Comparison of ENCODE assay signal across 9 cellular contexts in genomic region chr7:101308245-101309085, GRCh38. TPM values are rescaled to one million over a fixed set of nuclear protein-coding genes. Genes with fewer than 3 reads are reported as not detected.
A peak's percentile ranks its signal among the peaks of the same experiment; 100 is the strongest.
DNase-seq lines count a peak whose midpoint lies in the region; ATAC-seq, FAIRE-seq and TF ChIP-seq lines count a peak whose summit lies in the region.
"Had no signal": no experiment of that assay in that cellular context is flagged by ENCODE, and none has a peak within 500 bp of the region (broad histone marks: within the 10 kb centered on the region; RNA-seq: fewer than 3 reads in every experiment).

No MANE protein-coding gene starts in this region.

- WGBS in mammary epithelial cell (ENCODE audit: low coverage, missing lambda C conversion rate): 30% methylated on average over 16 of the region's 62 CpGs
- 0% methylated on average over 7 of the region's 62 CpGs for WGBS in HepG2 (ENCODE audit: low lambda C conversion rate)

- BruUV-seq in mammary epithelial cell (replicated peaks; lab: Mats Ljungman, UMichigan): no TSS peak
- BruUV-seq in HepG2 (replicated peaks; lab: Mats Ljungman, UMichigan): TSS peak; percentile 99

- H3K27me3 ChIP-seq in mammary epithelial cell (ENCODE audit: insufficient read depth, low read length): peaks cover under 1% of the 10 kb centered on the region
- no peaks in the 10 kb centered on the region for H3K27me3 ChIP-seq in HepG2 (ENCODE audit: control insufficient read depth in 1 of 2, insufficient read depth in 2 of 2, low read length in 2 of 2)

- CTCF ChIA-PET in mammary epithelial cell (lab: Charles Lee; ENCODE audit: low non-redundant PET) (interaction anchor here (0.6 kb wide), 1 partner anchor 1096 kb away, joined by 3 read pairs; no protein-coding TSS in a partner anchor), HepG2 (lab: Yijun Ruan, JAX; ENCODE audit: low intra/inter-chr PET ratio, low total read pairs) (no interaction called here)

- POLR2A ChIA-PET in HepG2 (lab: Yijun Ruan, JAX): interaction anchor here (0.5 to 2.8 kb wide), 16 partner anchors 9 to 587 kb away, joined by 3 to 53 read pairs (median 4); partner anchors contain the start of genes CLDN15, IFT22, PLOD3 and UFSP1

- no peak for TF ChIP-seq EP300 in HepG2 (IDR thresholded peaks at IDR 0.05; ENCODE audit: low read depth in 2 of 2, low read length in 2 of 2)
- no peak for TF ChIP-seq EP300 in HepG2 (CRISPR knock-in tag; IDR thresholded peaks at IDR 0.05; ENCODE audit: borderline replicate concordance)

- H3K4me1 ChIP-seq in mammary epithelial cell (ENCODE audit: insufficient read depth, low read length) (peaks cover 4% of the 10 kb centered on the region), HepG2 (ENCODE audit: insufficient read depth, low read length) (peaks cover 9% of the 10 kb centered on the region; the same call in 1 of the 2 replicates)

- DNase-seq in NCI-H2081 (lab: John Stamatoyannopoulos, UW): peak; percentile 14 to 26
- DNase-seq in NCI-H2081 treated with DMSO at 0.1 percent for 48 hours (lab: John Stamatoyannopoulos, UW): no peak
- peak; percentile 35 for DNase-seq in RPMI7951 (ENCODE audit: low read depth)
- DNase-seq in mammary epithelial cell: peak; percentile 73
- DNase-seq in HepG2 (ENCODE audit: low spot score): peak; percentile 73
- DNase-seq in stimulated activated CD4-positive, alpha-beta T cell treated with anti-CD3 and anti-CD28 coated beads, TNF-alpha, amount 100 ng/mL, for 4 hours (ENCODE audit: low read depth in 3 of 3): peak in 2 of 3 experiments; percentile 8 to 18
- DNase-seq in OCI-M2 (lab: John Stamatoyannopoulos, UW; ENCODE audit: unreplicated experiment): no peak

- H2AFZ ChIP-seq in mammary epithelial cell (ENCODE audit: low read depth, low read length) (peak overlapping the region; percentile 91), HepG2 (ENCODE audit: low read length) (no peak overlapping the region)

- H3K9me3 ChIP-seq in mammary epithelial cell (replicated peaks; ENCODE audit: insufficient read depth, low read length) (no peaks in the 10 kb centered on the region), HepG2 (ENCODE audit: low read length) (no peaks in the 10 kb centered on the region; the same call in 1 of the 2 replicates)

- H3K4me2 ChIP-seq in mammary epithelial cell (ENCODE audit: insufficient read depth, low read depth, low read length) (peak overlapping the region; percentile 87), HepG2 (ENCODE audit: low read depth, low read length) (peak overlapping the region; percentile 87)

- TF ChIP-seq CTCF in mammary epithelial cell (conservative IDR thresholded peaks at IDR 0.05 in 1 of 2, IDR thresholded peaks at IDR 0.05 in 1 of 2; ENCODE audit: extremely low read depth in 1 of 2, insufficient read depth in 1 of 2, low read depth in 1 of 2, low read length in 2 of 2) (no peak), HepG2 (CRISPR knock-in tag; IDR thresholded peaks at IDR 0.05) (no peak; the same call in 1 of the 2 replicates)

- H3K9ac ChIP-seq in mammary epithelial cell (ENCODE audit: insufficient read depth, low read length) (peak overlapping the region; percentile 58), HepG2 (ENCODE audit: insufficient read depth, low read depth, low read length) (peak overlapping the region; percentile 87)

- dilution Hi-C loops in mammary epithelial cell (cut with HindIII; ENCODE audit: low sequenced_read_pairs): no loop called here

- in situ Hi-C loops in mammary epithelial cell (cut with MboI; ENCODE audit: low sequenced_read_pairs in 2 of 2) (no loop called here), HepG2 (cut with HindIII; ENCODE audit: extremely low pct_ligation_motif_present, low pct_unique_long_range_greater_than_20kb) (no loop called here)

- intact Hi-C loops in mammary epithelial cell (cut with micrococcal nuclease) (no loop called here), HepG2 (cut with micrococcal nuclease; ENCODE audit: unreplicated experiment) (no loop called here)

- TF ChIP-seq POLR2A in HepG2 (IDR thresholded peaks at IDR 0.05; ENCODE audit: insufficient read depth in 1 of 2, low read depth in 2 of 2, low read length in 2 of 2): peak; percentile 82 to 85

- H3K79me2 ChIP-seq in mammary epithelial cell (ENCODE audit: insufficient read depth, low read length) (peaks cover 16% of the 10 kb centered on the region), HepG2 (ENCODE audit: insufficient read depth, low read length) (peaks cover 6% of the 10 kb centered on the region)

- no peaks in the 10 kb centered on the region for H4K20me1 ChIP-seq in mammary epithelial cell (ENCODE audit: insufficient read depth, low read length)
- no peaks in the 10 kb centered on the region for H4K20me1 ChIP-seq in HepG2 (ENCODE audit: insufficient read depth, low read length)

- peak overlapping the region; percentile 66 to 83 (median 77) for H3K4me3 ChIP-seq in mammary epithelial cell (replicated peaks in 1 of 3; ENCODE audit: insufficient read depth in 1 of 3, low read depth in 2 of 3, low read length in 3 of 3)
- H3K4me3 ChIP-seq in HepG2 (replicated peaks in 1 of 3; ENCODE audit: insufficient read depth in 1 of 3, low read depth in 2 of 3, low read length in 3 of 3): peak overlapping the region; percentile 82 to 94 (median 89)

- H3K36me3 ChIP-seq in mammary epithelial cell (ENCODE audit: insufficient read depth, low read length): peaks cover 8% of the 10 kb centered on the region
- peaks cover 4 to 16% of the 10 kb centered on the region in 2 experiments; a peak in 3 of 5 replicates for H3K36me3 ChIP-seq in HepG2 (replicated peaks in 1 of 2; ENCODE audit: control insufficient read depth in 1 of 2, insufficient read depth in 2 of 2, low read length in 2 of 2)

- ATAC-seq in HepG2: peak; percentile 93
- no peak for ATAC-seq in GM21515 (IDR thresholded peaks at IDR 0.05; ENCODE audit: unreplicated experiment)

- no peak for FAIRE-seq in HepG2 (lab: Jason Lieb, UNC)
- FAIRE-seq: colon had no signal

- H3K27ac ChIP-seq in mammary epithelial cell (ENCODE audit: insufficient read depth, low read depth, low read length) (peak overlapping the region; percentile 8), HepG2 (ENCODE audit: extremely low read length, insufficient read depth, low read length) (peak overlapping the region; percentile 82)

- TF ChIP-seq RAD21 in HepG2 (CRISPR knock-in tag; IDR thresholded peaks at IDR 0.05): no peak

TF ChIP-seq in HepG2, 621 proteins besides CTCF, POLR2A, EP300 and RAD21 (continues in another document):
- TF ChIP-seq ZNF780A (CRISPR knock-in tag; IDR thresholded peaks at IDR 0.05): no peak

RNA-seq across cellular contexts. Expression of gene IFT22, which starts 13.1 kb away (rescaled TPM):
- 58.2 and 62.0 TPM in 2 replicates for total RNA-seq in RPMI7951 (2014; rRNA removed; shearing (Covaris generic))
- 10 to 100 TPM; 24.7 to 32.2 TPM for total RNA-seq in mammary epithelial cell
- 33.8 TPM for polyA plus RNA-seq in mammary epithelial cell
- 73.8 TPM for polyA minus RNA-seq in mammary epithelial cell
- 14.5 and 16.5 TPM in 2 replicates for total RNA-seq in HepG2 (2016; rRNA removed; fragmentation: Illumina TruSeq; extraction: Trizol)
- 23.5 and 27.8 TPM in 2 replicates for total RNA-seq in HepG2 (2016; cell fraction: cytosol; rRNA removed; fragmentation: Illumina TruSeq; extraction: Trizol; ENCODE audit: low read depth)
- 13.0 and 17.6 TPM in 2 replicates for total RNA-seq in HepG2 (2016; cell fraction: insoluble cytoplasmic fraction; rRNA removed; fragmentation: Illumina TruSeq; extraction: Trizol)
- 24.7 and 29.0 TPM in 2 replicates for total RNA-seq in HepG2 (2016; cell fraction: membrane; rRNA removed; fragmentation: Illumina TruSeq; extraction: Trizol)
- 5.5 and 6.0 TPM in 2 replicates for total RNA-seq in HepG2 (2016; cell fraction: nucleus; rRNA removed; fragmentation: Illumina TruSeq; extraction: Trizol)
- 7.8 and 8.9 TPM in 2 replicates for polyA plus RNA-seq in HepG2 (2011; rRNA removed)
- polyA plus RNA-seq in HepG2 (2011; cell fraction: cytosol; rRNA removed): 7.0 and 7.1 TPM in 2 replicates
- 1.8 and 2.0 TPM in 2 replicates for polyA plus RNA-seq in HepG2 (2011; cell fraction: nucleus; rRNA removed)
- polyA plus RNA-seq in HepG2 (2012): 4.7 and 5.5 TPM in 2 replicates
- polyA plus RNA-seq in HepG2 (2016; cell fraction: cytosol; fragmentation: Illumina TruSeq; extraction: Trizol; ENCODE audit: low read depth): 46.8 and 53.1 TPM in 2 replicates
- 22.9 and 25.9 TPM in 2 replicates for polyA plus RNA-seq in HepG2 (2016; cell fraction: insoluble cytoplasmic fraction; fragmentation: Illumina TruSeq; extraction: Trizol; ENCODE audit: low read depth)
- 35.2 and 39.0 TPM in 2 replicates for polyA plus RNA-seq in HepG2 (2016; cell fraction: membrane; fragmentation: Illumina TruSeq; extraction: Trizol; ENCODE audit: low read depth)
- 9.2 and 9.7 TPM in 2 replicates for polyA plus RNA-seq in HepG2 (2016; cell fraction: nucleus; fragmentation: Illumina TruSeq; extraction: Trizol; ENCODE audit: insufficient read depth, low read depth)
- polyA minus RNA-seq in HepG2 (2011; rRNA and poly(A)+ RNA removed; ENCODE audit: low replicate concordance): 5.5 and 32.8 TPM in 2 replicates
- polyA minus RNA-seq in HepG2 (2011; cell fraction: cytosol; rRNA and poly(A)+ RNA removed): 4.2 and 5.5 TPM in 2 replicates
- 3.0 and 3.7 TPM in 2 replicates for polyA minus RNA-seq in HepG2 (2011; cell fraction: nucleus; rRNA and poly(A)+ RNA removed)

RNA-seq across cellular contexts. Expression of gene COL26A1, which starts 54.2 kb away (rescaled TPM):
- 0.29 and 0.60 TPM in 2 replicates for total RNA-seq in RPMI7951 (2014; rRNA removed; shearing (Covaris generic))
- not detected for total RNA-seq in mammary epithelial cell
- not detected for polyA plus RNA-seq in mammary epithelial cell
- not detected for polyA minus RNA-seq in mammary epithelial cell
- 3.9 and 9.2 TPM in 2 replicates for total RNA-seq in HepG2 (2016; rRNA removed; fragmentation: Illumina TruSeq; extraction: Trizol)
- 0.62 and 0.81 TPM in 2 replicates for total RNA-seq in HepG2 (2016; cell fraction: cytosol; rRNA removed; fragmentation: Illumina TruSeq; extraction: Trizol; ENCODE audit: low read depth)
- total RNA-seq in HepG2 (2016; cell fraction: insoluble cytoplasmic fraction; rRNA removed; fragmentation: Illumina TruSeq; extraction: Trizol): 3.5 and 9.3 TPM in 2 replicates
- total RNA-seq in HepG2 (2016; cell fraction: membrane; rRNA removed; fragmentation: Illumina TruSeq; extraction: Trizol): 1.7 and 2.1 TPM in 2 replicates
- total RNA-seq in HepG2 (2016; cell fraction: nucleus; rRNA removed; fragmentation: Illumina TruSeq; extraction: Trizol): 8.2 and 9.3 TPM in 2 replicates
- 6.8 and 7.8 TPM in 2 replicates for polyA plus RNA-seq in HepG2 (2011; rRNA removed)
- polyA plus RNA-seq in HepG2 (2011; cell fraction: cytosol; rRNA removed): 5.6 and 9.2 TPM in 2 replicates
- polyA plus RNA-seq in HepG2 (2011; cell fraction: nucleus; rRNA removed): 13.0 and 14.5 TPM in 2 replicates
- 2.6 and 3.4 TPM in 2 replicates for polyA plus RNA-seq in HepG2 (2012)
- 0.67 and 0.85 TPM in 2 replicates for polyA plus RNA-seq in HepG2 (2016; cell fraction: cytosol; fragmentation: Illumina TruSeq; extraction: Trizol; ENCODE audit: low read depth)
- polyA plus RNA-seq in HepG2 (2016; cell fraction: insoluble cytoplasmic fraction; fragmentation: Illumina TruSeq; extraction: Trizol; ENCODE audit: low read depth): 3.9 and 4.7 TPM in 2 replicates
- 1.2 and 1.4 TPM in 2 replicates for polyA plus RNA-seq in HepG2 (2016; cell fraction: membrane; fragmentation: Illumina TruSeq; extraction: Trizol; ENCODE audit: low read depth)
- polyA plus RNA-seq in HepG2 (2016; cell fraction: nucleus; fragmentation: Illumina TruSeq; extraction: Trizol; ENCODE audit: insufficient read depth, low read depth): 21.1 and 25.2 TPM in 2 replicates
- 0.37 and 7.5 TPM in 2 replicates for polyA minus RNA-seq in HepG2 (2011; rRNA and poly(A)+ RNA removed; ENCODE audit: low replicate concordance)
- polyA minus RNA-seq in HepG2 (2011; cell fraction: cytosol; rRNA and poly(A)+ RNA removed): 2.8 and 4.2 TPM in 2 replicates
- polyA minus RNA-seq in HepG2 (2011; cell fraction: nucleus; rRNA and poly(A)+ RNA removed): 1.2 and 1.5 TPM in 2 replicates

Comparison
In these comparisons a context has a peak if more than half of its experiments do, and no peak if none do; other contexts are left out.
1. DNase-seq: peak in NCI-H2081 (2 of 2), RPMI7951 (single experiment), mammary epithelial cell (single experiment), HepG2 (single experiment) and stimulated activated CD4-positive, alpha-beta T cell treated with anti-CD3 and anti-CD28 coated beads, TNF-alpha, amount 100 ng/mL, for 4 hours (2 of 3); none in NCI-H2081 treated with DMSO at 0.1 percent for 48 hours (single experiment) and OCI-M2 (single experiment).